9 cellular contexts compared by ENCODE assay signal in the genomic region with DNA sequence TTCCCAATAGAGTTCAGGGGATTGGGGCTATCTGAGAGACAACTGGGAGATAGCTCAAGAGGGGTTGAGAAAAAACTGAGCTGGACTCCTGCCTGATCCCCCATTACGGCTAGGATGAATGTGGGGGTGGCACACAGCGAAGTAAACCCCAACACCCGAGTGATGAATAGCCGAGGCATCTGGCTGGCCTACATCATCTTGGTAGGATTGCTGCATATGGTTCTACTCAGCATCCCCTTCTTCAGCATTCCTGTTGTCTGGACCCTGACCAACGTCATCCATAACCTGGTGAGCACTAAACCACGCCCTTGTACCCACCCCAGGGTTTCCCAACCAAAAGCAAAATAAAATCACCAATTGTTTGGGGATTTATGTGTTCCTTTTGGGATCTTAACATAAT. TPM values are rescaled to one million over a fixed set of nuclear protein-coding genes. Genes with fewer than 3 reads are reported as not detected.
DNase-seq lines count a peak whose midpoint lies in the region; ATAC-seq, FAIRE-seq and TF ChIP-seq lines count a peak whose summit lies in the region.
"Had no signal": no experiment of that assay in that cellular context is flagged by ENCODE, and none has a peak within 500 bp of the region (broad histone marks: within the 10 kb centered on the region; RNA-seq: fewer than 3 reads in every experiment).

No MANE protein-coding gene starts in this region.

- H3K4me2 ChIP-seq in BLaER1, result peak overlapping the region; percentile 96

- H3K27me3 ChIP-seq in BLaER1, result no peaks in the 10 kb centered on the region
- no peaks in the 10 kb centered on the region for H3K27me3 ChIP-seq in HUES64 (ENCODE audit: insufficient read depth, low read length)
- H3K27me3 ChIP-seq in colonic mucosa, result no peaks in the 10 kb centered on the region
- no peaks in the 10 kb centered on the region for H3K27me3 ChIP-seq in neuron (ENCODE audit: insufficient read depth, low read length)

- no peak for TF ChIP-seq POLR2A in H54 (IDR thresholded peaks at IDR 0.05; ENCODE audit: low read depth, low read length)

- peak overlapping the region; percentile 82 for H3K9ac ChIP-seq in BLaER1
- H3K9ac ChIP-seq in HUES64 (ENCODE audit: low read depth, low read length), result peak overlapping the region; percentile 78; the same call in 1 of the 2 replicates
- H3K9ac ChIP-seq in colonic mucosa (ENCODE audit: low read depth in 2 of 2, low read length in 2 of 2), result peak overlapping the region in 1 of 2 donors; percentile 100

- no peak overlapping the region for H2AFZ ChIP-seq in neuron (ENCODE audit: low read depth, low read length)

- H3K9me3 ChIP-seq in BLaER1 (no peaks in the 10 kb centered on the region), HUES64 (ENCODE audit: insufficient read depth, low read depth, low read length) (no peaks in the 10 kb centered on the region), colonic mucosa (no peaks in the 10 kb centered on the region), neuron (ENCODE audit: low read length) (no peaks in the 10 kb centered on the region)

- peak overlapping the region; percentile 31; the same call in 1 of the 2 replicates for H3K27ac ChIP-seq in BLaER1
- H3K27ac ChIP-seq in HUES64 (ENCODE audit: low read depth, low read length), result no peak overlapping the region
- no peak overlapping the region for H3K27ac ChIP-seq in colonic mucosa

- DNase-seq in colonic mucosa (no peak), H54 (ENCODE audit: insufficient read length, low spot score) (no peak), OCI-M1 (lab: John Stamatoyannopoulos, UW) (no peak)
- DNase-seq in activated T-cell treated with anti-CD3 and anti-CD28 coated beads, Interleukin-2, amount 50 U/mL, for 48 hours, result no peak
- DNase-seq: NCI-H2029 had no signal

- H3K4me1 ChIP-seq in BLaER1, result peaks cover 37% of the 10 kb centered on the region
- H3K4me1 ChIP-seq in HUES64 (ENCODE audit: insufficient read depth, low read length), result peaks cover 19% of the 10 kb centered on the region
- H3K4me1 ChIP-seq in colonic mucosa, result peaks cover 15% of the 10 kb centered on the region
- peaks cover 21% of the 10 kb centered on the region for H3K4me1 ChIP-seq in neuron (ENCODE audit: insufficient read depth, low read length)

- intact Hi-C loops in colonic mucosa (cut with DNase I), result no loop called here

- no peak for FAIRE-seq in H54 (lab: Jason Lieb, UNC)

- H4K20me1 ChIP-seq in BLaER1, result peaks cover 56% of the 10 kb centered on the region

- 88% methylated on average over 6 of the region's 6 CpGs for WGBS in HUES64

- H3K36me3 ChIP-seq in BLaER1, result peaks cover 71% of the 10 kb centered on the region
- peaks cover 67% of the 10 kb centered on the region for H3K36me3 ChIP-seq in HUES64 (ENCODE audit: insufficient read depth, low read length)
- H3K36me3 ChIP-seq in colonic mucosa, result no peaks in the 10 kb centered on the region
- peaks cover 56% of the 10 kb centered on the region for H3K36me3 ChIP-seq in neuron (ENCODE audit: insufficient read depth, low read length)

- no peak for TF ChIP-seq CTCF in colonic mucosa (IDR thresholded peaks at IDR 0.05)

- no peak for ATAC-seq in HG03045 (IDR thresholded peaks at IDR 0.05; ENCODE audit: unreplicated experiment)

- H3K4me3 ChIP-seq in BLaER1, result peak overlapping the region; percentile 87
- H3K4me3 ChIP-seq in HUES64 (ENCODE audit: low read length), result peak overlapping the region; percentile 91
- H3K4me3 ChIP-seq in colonic mucosa, result peak overlapping the region; percentile 61
- peak overlapping the region; percentile 74 for H3K4me3 ChIP-seq in neuron (ENCODE audit: low read length)

RNA-seq across cellular contexts. Expression of gene ORMDL2, which starts 1.0 kb away (rescaled TPM):
- polyA plus RNA-seq in HUES64 (2013, experiment 1 of 2), result 31.4 TPM
- polyA plus RNA-seq in HUES64 (2013, experiment 2 of 2), result 30.3 TPM
- 10 to 100 TPM; 59.3 to 93.3 TPM for total RNA-seq in colonic mucosa

RNA-seq across cellular contexts. Expression of gene SARNP, which starts 1.4 kb away (rescaled TPM):
- 143 TPM for polyA plus RNA-seq in HUES64 (2013, experiment 1 of 2)
- polyA plus RNA-seq in HUES64 (2013, experiment 2 of 2), result 155 TPM
- 10 to 100 TPM; 52.3 to 53.0 TPM for total RNA-seq in colonic mucosa

RNA-seq across cellular contexts. Expression of gene DNAJC14, which starts 10.5 kb away (rescaled TPM):
- polyA plus RNA-seq in HUES64 (2013, experiment 1 of 2), result 20.3 TPM
- 23.0 TPM for polyA plus RNA-seq in HUES64 (2013, experiment 2 of 2)
- total RNA-seq in colonic mucosa, result 10 to 100 TPM; 24.6 to 24.7 TPM

RNA-seq across cellular contexts. Expression of gene MMP19, which starts 23.9 kb away (rescaled TPM):
- polyA plus RNA-seq in HUES64 (2013, experiment 1 of 2), result 2.4 TPM
- polyA plus RNA-seq in HUES64 (2013, experiment 2 of 2), result 2.7 TPM
- total RNA-seq in colonic mucosa, result 1 to 10 TPM; 2.1 to 2.7 TPM
